Comparison of ENCODE assay signal across 11 cellular contexts in genomic region chr1:180157108-180157507, GRCh38.
DNase-seq lines count a peak whose midpoint lies in the region; ATAC-seq and TF ChIP-seq lines count a peak whose summit lies in the region.
"Had no signal": no experiment of that assay in that cellular context is flagged by ENCODE, and none has a peak within 500 bp of the region (broad histone marks: within the 10 kb centered on the region; RNA-seq: fewer than 3 reads in every experiment).

No MANE protein-coding gene starts in this region.

- peaks cover 4% of the 10 kb centered on the region for H3K4me1 Mint-ChIP-seq in nephron

- H3K27ac Mint-ChIP-seq in nephron: no peak overlapping the region
- H3K27ac Mint-ChIP-seq: activated CD4-positive, alpha-beta memory T cell treated with anti-CD3 and anti-CD28 coated beads for 36 hours had no signal

- H3K36me3 Mint-ChIP-seq in nephron (ENCODE audit: low read depth): no peaks in the 10 kb centered on the region
- H3K36me3 Mint-ChIP-seq: activated CD4-positive, alpha-beta memory T cell treated with anti-CD3 and anti-CD28 coated beads for 36 hours had no signal

- peak overlapping the region; percentile 87 to 99 (median 98) for H3K4me2 ChIP-seq in BLaER1 treated with 17β-estradiol and CSF1 and Interleukin-3, amounts not matched to agents 10 nM and 100 nM

- ATAC-seq in GM21576 (IDR thresholded peaks at IDR 0.05; ENCODE audit: unreplicated experiment): no peak

- no peak for TF ChIP-seq CTCF in NB4 (IDR thresholded peaks at IDR 0.05; ENCODE audit: low read depth, low read length)
- no peak for TF ChIP-seq CTCF in coronary artery (IDR thresholded peaks at IDR 0.05)
- no peak for TF ChIP-seq CTCF in nephron (IDR thresholded peaks at IDR 0.05; ENCODE audit: unreplicated experiment in 3 of 3)

- peaks cover 34 to 51% (median 39%) of the 10 kb centered on the region in 10 experiments for H3K4me1 ChIP-seq in BLaER1 treated with 17β-estradiol and CSF1 and Interleukin-3, amounts not matched to agents 10 nM and 100 nM

- no peaks in the 10 kb centered on the region for H3K27me3 ChIP-seq in BLaER1 treated with 17β-estradiol and CSF1 and Interleukin-3, amounts not matched to agents 10 nM and 100 nM

- no peak overlapping the region; a peak in 1 of 22 replicates for H3K27ac ChIP-seq in BLaER1 treated with 17β-estradiol and CSF1 and Interleukin-3, amounts not matched to agents 10 nM and 100 nM
- peak overlapping the region in 1 of 2 donors; percentile 93 for H3K27ac ChIP-seq in coronary artery

- H4K20me1 ChIP-seq in BLaER1 treated with 17β-estradiol and CSF1 and Interleukin-3, amounts not matched to agents 10 nM and 100 nM: peaks cover under 1 to 57% (median 25%) of the 10 kb centered on the region in 11 experiments; a peak in 14 of 22 replicates

- peaks cover 7% of the 10 kb centered on the region for H3K27me3 Mint-ChIP-seq in nephron (ENCODE audit: low read depth)
- H3K27me3 Mint-ChIP-seq: activated CD4-positive, alpha-beta memory T cell treated with anti-CD3 and anti-CD28 coated beads for 36 hours; central memory CD8-positive, alpha-beta T cell had no signal

- H3K9me3 ChIP-seq in BLaER1 treated with 17β-estradiol and CSF1 and Interleukin-3, amounts not matched to agents 10 nM and 100 nM (replicated peaks in 1 of 11): no peaks in the 10 kb centered on the region

- no peaks in the 10 kb centered on the region for H3K9me3 Mint-ChIP-seq in nephron
- H3K9me3 Mint-ChIP-seq: activated CD4-positive, alpha-beta memory T cell treated with anti-CD3 and anti-CD28 coated beads for 36 hours; central memory CD8-positive, alpha-beta T cell had no signal

- H3K4me3 ChIP-seq in BLaER1 treated with 17β-estradiol and CSF1 and Interleukin-3, amounts not matched to agents 10 nM and 100 nM: no peak overlapping the region
- H3K4me3 ChIP-seq in NB4 (ENCODE audit: low read depth, low read length): no peak overlapping the region
- peak overlapping the region; percentile 99 for H3K4me3 ChIP-seq in coronary artery

- H3K9ac ChIP-seq in BLaER1 treated with 17β-estradiol and CSF1 and Interleukin-3, amounts not matched to agents 10 nM and 100 nM: no peak overlapping the region

- DNase-seq in NB4 (ENCODE audit: low read depth) (peak; percentile 39), coronary artery (ENCODE audit: low spot score) (no peak), NCI-H524 (lab: John Stamatoyannopoulos, UW) (no peak)
- no peak for DNase-seq in stimulated activated CD4-positive, alpha-beta T cell treated with anti-CD3 and anti-CD28 coated beads, Interleukin-2, amount 100 ng/mL, for 24 hours
- no peak for DNase-seq in activated CD4-positive, alpha-beta T cell treated with anti-CD3 and anti-CD28 coated beads for 48 hours
- DNase-seq: activated CD4-positive, alpha-beta memory T cell treated with anti-CD3 and anti-CD28 coated beads for 36 hours; NCI-H1694 had no signal

- TF ChIP-seq POLR2A in NB4 (IDR thresholded peaks at IDR 0.05; ENCODE audit: extremely low read depth, insufficient read length): no peak

- H3K4me3 Mint-ChIP-seq in nephron: peak overlapping the region; percentile 42 to 93 (median 89)
- H3K4me3 Mint-ChIP-seq: central memory CD8-positive, alpha-beta T cell had no signal

- H3K36me3 ChIP-seq in BLaER1 treated with 17β-estradiol and CSF1 and Interleukin-3, amounts not matched to agents 10 nM and 100 nM: peaks cover 0 to 14% (median 9%) of the 10 kb centered on the region in 11 experiments; a peak in 6 of 22 replicates
